Comparison of ENCODE assay signal across 1 cellular context in the genomic region with DNA sequence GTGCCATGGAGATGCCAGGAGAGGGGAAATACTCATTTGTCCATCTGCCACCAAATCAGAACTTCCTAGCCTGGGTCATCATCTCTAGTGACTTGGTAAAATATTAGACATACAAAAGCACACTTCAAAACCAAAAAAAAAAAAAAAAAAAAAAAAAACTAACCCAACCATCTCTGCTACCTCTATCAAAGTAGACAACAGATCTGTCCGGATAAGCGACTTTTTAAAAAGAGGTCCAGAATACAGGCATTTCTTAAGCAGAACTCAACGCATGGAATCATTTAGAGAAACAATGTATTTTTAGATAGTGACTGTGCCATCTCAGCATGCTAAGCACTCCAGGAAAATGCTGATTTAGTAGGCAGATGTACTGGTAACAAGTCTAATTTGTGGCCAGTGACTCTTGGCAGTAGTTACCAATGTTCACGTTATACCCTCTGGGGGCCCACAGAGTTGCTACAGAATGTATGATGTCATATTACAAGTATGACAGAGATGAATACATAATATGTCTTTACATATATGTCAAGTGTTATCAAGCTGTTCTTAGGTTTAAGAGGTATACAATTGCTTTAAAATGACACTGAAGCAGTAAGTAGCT.
TF ChIP-seq lines count a peak whose summit lies in the region.

No MANE protein-coding gene starts in this region.

TF ChIP-seq in GM23338, 12 proteins besides CTCF, POLR2A, EP300 and RAD21 (continued from another document):
- TF ChIP-seq CREB1 (CRISPR knock-in tag; IDR thresholded peaks at IDR 0.05; ENCODE audit: low read depth) = no peak
